26 cellular contexts compared by ENCODE assay signal in genomic region chr14:78486621-78487020, GRCh38.
"Had no signal": no experiment of that assay in that cellular context is flagged by ENCODE, and none has a peak within 500 bp of the region (broad histone marks: within the 10 kb centered on the region; RNA-seq: fewer than 3 reads in every experiment).

No MANE protein-coding gene starts in this region.

- H3K4me3 Mint-ChIP-seq: dendritic cell treated with granulocyte-macrophage colony-stimulating factor and Interleukin-4, amounts not matched to agents 40 ng/mL and 50 ng/mL, for 4 days; effector memory CD8-positive, alpha-beta T cell; endodermal cell; mesothelial cell of epicardium; naive B cell had no signal

- H3K36me3 ChIP-seq: colonic mucosa, esophagus squamous epithelium, gastroesophageal sphincter, heart left ventricle, left lung, lower lobe of right lung had no signal

- DNase-seq: colonic mucosa; cortex of kidney; effector CD8-positive, alpha-beta T cell; effector memory CD8-positive, alpha-beta T cell; erythroblast; esophagus squamous epithelium; foreskin fibroblast; foreskin melanocyte; heart left ventricle; hippocampal formation; left cardiac atrium; left lung; left ventricle myocardium superior; lower lobe of right lung; mesenchymal stem cell; mucosa of descending colon; naive B cell had no signal

- H3K27me3 Mint-ChIP-seq: dendritic cell treated with granulocyte-macrophage colony-stimulating factor and Interleukin-4, amounts not matched to agents 40 ng/mL and 50 ng/mL, for 4 days; effector memory CD8-positive, alpha-beta T cell had no signal

- H3K27me3 ChIP-seq: colonic mucosa, esophagus squamous epithelium, gastroesophageal sphincter, heart left ventricle, left lung had no signal

- FAIRE-seq: endometrium, islet of Langerhans, keratinocyte had no signal

- H3K4me1 ChIP-seq: colonic mucosa, esophagus squamous epithelium, gastroesophageal sphincter, heart left ventricle, left lung, lower lobe of right lung had no signal

- H3K4me3 ChIP-seq: colonic mucosa, esophagus squamous epithelium, gastroesophageal sphincter, heart left ventricle, left lung, lower lobe of right lung, mucosa of descending colon had no signal

- H3K36me3 Mint-ChIP-seq: mesothelial cell of epicardium, naive B cell had no signal

- H3K9me3 Mint-ChIP-seq: dendritic cell treated with granulocyte-macrophage colony-stimulating factor and Interleukin-4, amounts not matched to agents 40 ng/mL and 50 ng/mL, for 4 days; endodermal cell; mesothelial cell of epicardium; naive B cell had no signal

- H3K27ac ChIP-seq: colonic mucosa, epithelial cell of prostate, esophagus squamous epithelium, gastroesophageal sphincter, heart left ventricle, left lung, lower lobe of right lung had no signal

- H3K9me3 ChIP-seq: colonic mucosa, esophagus squamous epithelium, gastroesophageal sphincter, heart left ventricle, left lung, lower lobe of right lung, mucosa of descending colon had no signal

- H3K4me1 Mint-ChIP-seq: endodermal cell, mesothelial cell of epicardium, naive B cell had no signal

- H3K27ac Mint-ChIP-seq: dendritic cell treated with granulocyte-macrophage colony-stimulating factor and Interleukin-4, amounts not matched to agents 40 ng/mL and 50 ng/mL, for 4 days; effector memory CD8-positive, alpha-beta T cell; endodermal cell; mesothelial cell of epicardium; naive B cell had no signal

- ATAC-seq: effector memory CD8-positive, alpha-beta T cell; esophagus mucosa; gastroesophageal sphincter; heart left ventricle; left cardiac atrium; left lung; left ventricle myocardium superior; lower lobe of right lung; mucosa of descending colon had no signal
